Comparison of ENCODE assay signal across 32 cellular contexts in the genomic region with DNA sequence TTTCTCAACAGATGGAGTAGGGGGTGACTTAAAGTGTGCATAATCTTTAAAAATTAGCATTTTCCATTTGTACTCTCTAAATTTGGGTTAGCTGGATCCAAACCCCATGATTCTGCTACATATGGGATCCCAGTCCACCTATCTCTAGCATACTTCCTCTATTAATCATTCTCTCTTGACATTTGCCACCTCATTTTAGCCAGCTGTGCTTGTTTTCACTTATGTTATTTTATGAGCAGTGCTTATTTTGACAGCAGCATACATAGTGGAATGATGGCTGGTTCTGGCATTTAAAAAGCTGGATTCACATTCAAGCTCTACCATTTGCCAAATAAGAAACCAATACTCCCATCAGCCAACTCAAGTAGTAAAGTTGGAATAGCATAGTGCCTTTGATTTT. TPM values are rescaled to one million over a fixed set of nuclear protein-coding genes. Genes with fewer than 3 reads are reported as not detected.
"Had no signal": no experiment of that assay in that cellular context is flagged by ENCODE, and none has a peak within 500 bp of the region (broad histone marks: within the 10 kb centered on the region; RNA-seq: fewer than 3 reads in every experiment).

No MANE protein-coding gene starts in this region.

- H3K36me3 ChIP-seq: colonic mucosa, esophagus muscularis mucosa, esophagus squamous epithelium, gastrocnemius medialis, gastroesophageal sphincter, heart left ventricle, heart right ventricle had no signal

- H3K27ac ChIP-seq: colonic mucosa, coronary artery, dorsolateral prefrontal cortex, epithelial cell of prostate, esophagus muscularis mucosa, esophagus squamous epithelium, foreskin keratinocyte, gastrocnemius medialis, gastroesophageal sphincter, heart left ventricle, heart right ventricle had no signal

- H3K4me1 Mint-ChIP-seq: endodermal cell had no signal

- H3K27ac Mint-ChIP-seq: dendritic cell treated with granulocyte-macrophage colony-stimulating factor and Interleukin-4, amounts not matched to agents 40 ng/mL and 50 ng/mL, for 4 days; effector memory CD8-positive, alpha-beta T cell; endodermal cell had no signal

- H3K4me3 ChIP-seq: colonic mucosa, coronary artery, dorsolateral prefrontal cortex, esophagus muscularis mucosa, esophagus squamous epithelium, gastrocnemius medialis, gastroesophageal sphincter, heart left ventricle, heart right ventricle had no signal

- H3K9me3 ChIP-seq: colonic mucosa, esophagus muscularis mucosa, gastrocnemius medialis had no signal

- H3K27me3 ChIP-seq: colonic mucosa, esophagus muscularis mucosa, gastrocnemius medialis, gastroesophageal sphincter, heart left ventricle, heart right ventricle had no signal

- FAIRE-seq: colon, endometrium, endothelial cell of umbilical vein, frontal cortex had no signal

- H3K4me3 Mint-ChIP-seq: dendritic cell treated with granulocyte-macrophage colony-stimulating factor and Interleukin-4, amounts not matched to agents 40 ng/mL and 50 ng/mL, for 4 days; effector memory CD8-positive, alpha-beta T cell; endodermal cell had no signal

- H3K4me1 ChIP-seq: colonic mucosa, esophagus squamous epithelium, foreskin keratinocyte, gastrocnemius medialis, gastroesophageal sphincter, heart right ventricle had no signal

- ATAC-seq: effector memory CD8-positive, alpha-beta T cell; esophagus mucosa; foreskin keratinocyte; gastrocnemius medialis; gastroesophageal sphincter; heart left ventricle; heart right ventricle had no signal

- DNase-seq: colonic mucosa; cortex of kidney; dermis blood vessel endothelial cell; dorsolateral prefrontal cortex; effector CD4-positive, alpha-beta T cell; effector CD8-positive, alpha-beta T cell; effector memory CD4-positive, alpha-beta T cell; effector memory CD8-positive, alpha-beta T cell; endodermal cell; erythroblast; esophagus squamous epithelium; foreskin fibroblast; foreskin keratinocyte; foreskin melanocyte; gastrocnemius medialis; glutamatergic neuron; head of caudate nucleus; heart left ventricle; heart right ventricle had no signal

- H3K9me3 Mint-ChIP-seq: effector memory CD8-positive, alpha-beta T cell had no signal

RNA-seq across cellular contexts. Expression of a gene that starts 39.5 kb away (rescaled TPM):
- total RNA-seq: dermis blood vessel endothelial cell, dermis microvascular lymphatic vessel endothelial cell, endodermal cell, endothelial cell of umbilical vein, epithelial cell of proximal tubule, esophagus mucosa, foreskin keratinocyte, glomerular endothelial cell had no signal
- polyA plus RNA-seq: endothelial cell of umbilical vein, foreskin keratinocyte had no signal
